In genomic region chr16:51180719-51181494, GRCh38 we compare ENCODE assay signal across 32 cellular contexts. TPM values are rescaled to one million over a fixed set of nuclear protein-coding genes. Genes with fewer than 3 reads are reported as not detected.
DNase-seq lines count a peak whose midpoint lies in the region; ATAC-seq, FAIRE-seq and TF ChIP-seq lines count a peak whose summit lies in the region.
"Had no signal": no experiment of that assay in that cellular context is flagged by ENCODE, and none has a peak within 500 bp of the region (broad histone marks: within the 10 kb centered on the region; RNA-seq: fewer than 3 reads in every experiment).

No MANE protein-coding gene starts in this region.

- no peak for DNase-seq in astrocyte (ENCODE audit: low read depth)
- DNase-seq in left lobe of liver (ENCODE audit: low spot score): no peak
- no peak for DNase-seq in EL
- no peak for DNase-seq in T-helper 9 cell
- no peak for DNase-seq in stimulated activated CD4-positive, alpha-beta T cell treated with anti-CD3 and anti-CD28 coated beads, Interleukin-2, amount 100 ng/mL, for 24 hours
- DNase-seq in NCI-H1694 treated with DMSO at 0.1 percent for 48 hours (lab: John Stamatoyannopoulos, UW): no peak
- DNase-seq: activated CD8-positive, alpha-beta memory T cell treated with anti-CD3 and anti-CD28 coated beads, Interleukin-2, amount 10 ng/mL, durations not matched to agents 7 days and 5 days; activated naive CD4-positive, alpha-beta T cell treated with Interleukin-2 at 50 U/mL for 16 hours; activated T-cell treated with anti-CD3 and anti-CD28 coated beads, Interleukin-2, amount 50 U/mL, for 48 hours; adrenal gland; brain microvascular endothelial cell; CD4-positive, CD25-positive, alpha-beta regulatory T cell; KBM-7; NCI-H1105 treated with DMSO at 0.1 percent for 48 hours; NCI-H2029 treated with DMSO at 0.1 percent for 48 hours; NCI-H226; NCI-H748 treated with DMSO at 0.1 percent for 48 hours; posterior cingulate gyrus; RPMI8226; SK-N-SH; stimulated activated CD4-positive, alpha-beta T cell treated with anti-CD3 and anti-CD28 coated beads, Interleukin-12 subunit alpha, Interleukin-12 subunit beta, amount 100 ng/mL, for 4 hours; stimulated activated CD4-positive, alpha-beta T cell treated with anti-CD3 and anti-CD28 coated beads, Interleukin-4, amount 100 ng/mL, for 24 hours; substantia nigra; upper lobe of left lung had no signal

- H3K4me2 ChIP-seq in astrocyte (ENCODE audit: low read length): peak overlapping the region; percentile 40
- H3K4me2 ChIP-seq: SK-N-SH had no signal

- H3K79me2 ChIP-seq in astrocyte (ENCODE audit: insufficient read depth, low read length): no peaks in the 10 kb centered on the region

- H3K9ac ChIP-seq in HUES48 (ENCODE audit: low read depth, low read length): peak overlapping the region; percentile 28; the same call in 1 of the 2 replicates
- no peak overlapping the region for H3K9ac ChIP-seq in astrocyte (ENCODE audit: low read length)
- H3K9ac ChIP-seq: SK-N-SH had no signal

- H3K4me3 Mint-ChIP-seq in astrocyte (ENCODE audit: unreplicated experiment): no peak overlapping the region
- H3K4me3 Mint-ChIP-seq: activated CD8-positive, alpha-beta memory T cell treated with anti-CD3 and anti-CD28 coated beads, Interleukin-2, amount 10 ng/mL, durations not matched to agents 7 days and 5 days; CD4-positive, CD25-positive, alpha-beta regulatory T cell; stimulated activated memory B cell treated with anti-CD40 and anti-IgM and Interleukin-4, amounts not matched to agents 10 μg/mL and 1 μg/mL and 100 μg/mL, for 72 hours had no signal

- H3K27ac Mint-ChIP-seq in astrocyte (ENCODE audit: unreplicated experiment): no peak overlapping the region
- H3K27ac Mint-ChIP-seq: activated CD8-positive, alpha-beta memory T cell treated with anti-CD3 and anti-CD28 coated beads, Interleukin-2, amount 10 ng/mL, durations not matched to agents 7 days and 5 days; CD4-positive, CD25-positive, alpha-beta regulatory T cell; stimulated activated memory B cell treated with anti-CD40 and anti-IgM and Interleukin-4, amounts not matched to agents 10 μg/mL and 1 μg/mL and 100 μg/mL, for 72 hours had no signal

- peak overlapping the region; percentile 96 for H3K27ac ChIP-seq in HUES48 (ENCODE audit: low read depth, low read length)
- no peak overlapping the region for H3K27ac ChIP-seq in astrocyte (ENCODE audit: low read depth, low read length)
- H3K27ac ChIP-seq: adrenal gland, brain microvascular endothelial cell, upper lobe of left lung had no signal

- H2AFZ ChIP-seq in astrocyte (ENCODE audit: low read depth, low read length): no peak overlapping the region

- H3K27me3 Mint-ChIP-seq in astrocyte (ENCODE audit: low read depth, unreplicated experiment): peaks cover 4% of the 10 kb centered on the region
- H3K27me3 Mint-ChIP-seq: activated CD8-positive, alpha-beta memory T cell treated with anti-CD3 and anti-CD28 coated beads, Interleukin-2, amount 10 ng/mL, durations not matched to agents 7 days and 5 days; CD4-positive, CD25-positive, alpha-beta regulatory T cell; stimulated activated memory B cell treated with anti-CD40 and anti-IgM and Interleukin-4, amounts not matched to agents 10 μg/mL and 1 μg/mL and 100 μg/mL, for 72 hours had no signal

- ATAC-seq in left lobe of liver: peak; percentile 44
- ATAC-seq: activated CD8-positive, alpha-beta memory T cell treated with anti-CD3 and anti-CD28 coated beads, Interleukin-2, amount 10 ng/mL, durations not matched to agents 7 days and 5 days; GM12878; sciatic nerve; stimulated activated memory B cell treated with anti-CD40 and anti-IgM and Interleukin-4, amounts not matched to agents 10 μg/mL and 1 μg/mL and 100 μg/mL, for 72 hours had no signal

- no peaks in the 10 kb centered on the region for H3K36me3 Mint-ChIP-seq in astrocyte (ENCODE audit: low read depth, unreplicated experiment)
- H3K36me3 Mint-ChIP-seq: activated CD8-positive, alpha-beta memory T cell treated with anti-CD3 and anti-CD28 coated beads, Interleukin-2, amount 10 ng/mL, durations not matched to agents 7 days and 5 days; CD4-positive, CD25-positive, alpha-beta regulatory T cell; stimulated activated memory B cell treated with anti-CD40 and anti-IgM and Interleukin-4, amounts not matched to agents 10 μg/mL and 1 μg/mL and 100 μg/mL, for 72 hours had no signal

- H3K4me3 ChIP-seq in HUES48 (ENCODE audit: low read depth, low read length): peak overlapping the region; percentile 36; the same call in 1 of the 2 replicates
- no peak overlapping the region for H3K4me3 ChIP-seq in astrocyte (ENCODE audit: insufficient read depth, low read depth, low read length)
- H3K4me3 ChIP-seq: adrenal gland, GM12878, upper lobe of left lung had no signal

- H3K9me3 ChIP-seq in HUES48 (ENCODE audit: control insufficient read depth, insufficient read depth, low read length) (no peaks in the 10 kb centered on the region), astrocyte (ENCODE audit: insufficient read depth, low read depth, low read length) (no peaks in the 10 kb centered on the region)
- H3K9me3 ChIP-seq: adrenal gland, SK-N-SH, upper lobe of left lung had no signal

- TF ChIP-seq CTCF in astrocyte (IDR thresholded peaks at IDR 0.05; ENCODE audit: insufficient read depth, low read depth, low read length): no peak

- peaks cover 37% of the 10 kb centered on the region for H3K4me1 ChIP-seq in HUES48 (ENCODE audit: control insufficient read depth, insufficient read depth, low read length)
- H3K4me1 ChIP-seq in astrocyte (ENCODE audit: insufficient read depth, low read length): peaks cover 9% of the 10 kb centered on the region
- H3K4me1 ChIP-seq: adrenal gland, upper lobe of left lung had no signal

- no peaks in the 10 kb centered on the region for H3K9me3 Mint-ChIP-seq in astrocyte (ENCODE audit: unreplicated experiment)

- no peaks in the 10 kb centered on the region for H4K20me1 ChIP-seq in astrocyte (ENCODE audit: insufficient read depth, low read length)

- H3K4me1 Mint-ChIP-seq in astrocyte (ENCODE audit: low read depth, unreplicated experiment): peaks cover 12% of the 10 kb centered on the region
- H3K4me1 Mint-ChIP-seq: activated CD8-positive, alpha-beta memory T cell treated with anti-CD3 and anti-CD28 coated beads, Interleukin-2, amount 10 ng/mL, durations not matched to agents 7 days and 5 days; stimulated activated memory B cell treated with anti-CD40 and anti-IgM and Interleukin-4, amounts not matched to agents 10 μg/mL and 1 μg/mL and 100 μg/mL, for 72 hours had no signal

- H3K27me3 ChIP-seq in HUES48 (ENCODE audit: control insufficient read depth, insufficient read depth, low read length) (no peaks in the 10 kb centered on the region), astrocyte (ENCODE audit: insufficient read depth, low read length) (no peaks in the 10 kb centered on the region)
- H3K27me3 ChIP-seq: adrenal gland, brain microvascular endothelial cell, upper lobe of left lung had no signal

- H3K36me3 ChIP-seq in HUES48 (ENCODE audit: control insufficient read depth, insufficient read depth, low read length) (no peaks in the 10 kb centered on the region), astrocyte (ENCODE audit: insufficient read depth, low read length) (no peaks in the 10 kb centered on the region)
- H3K36me3 ChIP-seq: adrenal gland, brain microvascular endothelial cell, upper lobe of left lung had no signal

- no peak for FAIRE-seq in astrocyte (lab: Jason Lieb, UNC)
- FAIRE-seq: D721Med, GM12878 had no signal

RNA-seq across cellular contexts. Expression of gene SALL1, which starts 29.8 kb away (rescaled TPM):
- 15.0 and 15.1 TPM in 2 replicates for total RNA-seq in astrocyte
- 27.9 TPM for total RNA-seq in left lobe of liver
- total RNA-seq: activated CD8-positive, alpha-beta memory T cell treated with anti-CD3 and anti-CD28 coated beads, Interleukin-2, amount 10 ng/mL, durations not matched to agents 7 days and 5 days; CD4-positive, CD25-positive, alpha-beta regulatory T cell; lung microvascular endothelial cell; MCF 10A; T-helper 2 cell treated with Interferon-gamma antibody and Interleukin-4, amounts not matched to agents 100 ng/mL and 5 ng/mL, for 36 hours had no signal
